Comparison of ENCODE assay signal across 1 cellular context in genomic region chr15:48810414-48811324, GRCh38.
A peak's percentile ranks its signal among the peaks of the same experiment; 100 is the strongest.
TF ChIP-seq lines count a peak whose summit lies in the region.

CEP152 (minus strand) TSS chr15:48811069; CDS start chr15:48805649, 5,420 bp downstream.

TF ChIP-seq in K562, 482 proteins besides CTCF, POLR2A, EP300 and RAD21 (continued from another document):
- TF ChIP-seq ZBTB2 (IDR thresholded peaks at IDR 0.05) (peak; percentile 47; the same call in 1 of the 2 replicates), BHLHE40 (IDR thresholded peaks at IDR 0.05; ENCODE audit: low read length) (0 out of 2 replicates have a peak, but pooled peaks have one; percentile 11), E2F8 (IDR thresholded peaks at IDR 0.05; ENCODE audit: low read depth, partially characterized antibody) (peak; percentile 97), E2F6 (IDR thresholded peaks at IDR 0.05; ENCODE audit: borderline replicate concordance in 1 of 2, extremely low read depth in 1 of 2, insufficient read depth in 1 of 2, insufficient read length in 1 of 2, low read depth in 1 of 2, low read length in 1 of 2, poor library complexity in 1 of 2, severe bottlenecking in 1 of 2) (peak; percentile 68 to 88), SMARCC2 (IDR thresholded peaks at IDR 0.05; ENCODE audit: low read depth) (no peak), NFATC3 (IDR thresholded peaks at IDR 0.05) (no peak), ZBTB40 (IDR thresholded peaks at IDR 0.05) (0 out of 2 replicates have a peak, but pooled peaks have one; percentile 41), ZBTB40 (CRISPR knock-in tag; IDR thresholded peaks at IDR 0.05) (no peak), HDAC8 (tag; IDR thresholded peaks at IDR 0.05) (no peak), DLX4 (CRISPR knock-in tag; IDR thresholded peaks at IDR 0.05) (no peak), SOX6 (IDR thresholded peaks at IDR 0.05) (peak; percentile 24; the same call in 1 of the 2 replicates), PBX2 (CRISPR knock-in tag; IDR thresholded peaks at IDR 0.05; ENCODE audit: low read depth) (peak; percentile 60; the same call in 1 of the 2 replicates), PBX2 (tag; conservative IDR thresholded peaks at IDR 0.05; ENCODE audit: low read depth) (peak; percentile 99), CREM (IDR thresholded peaks at IDR 0.05; ENCODE audit: low read depth) (peak; percentile 66), TBP (optimal IDR thresholded peaks at IDR 0.05; ENCODE audit: low read depth, low read length) (peak; percentile 90), USF1 (CRISPR knock-in tag; IDR thresholded peaks at IDR 0.05) (no peak), FOXA3 (CRISPR knock-in tag; conservative IDR thresholded peaks at IDR 0.05 in 1 of 2, IDR thresholded peaks at IDR 0.05 in 1 of 2) (0 out of 4 replicates have a peak, but pooled peaks of 1 of the 2 experiments have one; percentile 34), RBM25 (IDR thresholded peaks at IDR 0.05; ENCODE audit: low read depth, low read length, severe bottlenecking) (peak; percentile 90), CXXC5 (CRISPR knock-in tag; IDR thresholded peaks at IDR 0.05) (peak; percentile 88), CREB3L1 (IDR thresholded peaks at IDR 0.05; ENCODE audit: borderline replicate concordance, low read depth) (peak; percentile 60; the same call in 1 of the 2 replicates), EP400 (IDR thresholded peaks at IDR 0.05) (peak; percentile 77), PHF8 (IDR thresholded peaks at IDR 0.05; ENCODE audit: borderline replicate concordance, low read length) (peak; percentile 92), ATF6 (CRISPR knock-in tag; IDR thresholded peaks at IDR 0.05) (peak; percentile 63; the same call in 1 of the 2 replicates), MAZ (CRISPR knock-in tag; conservative IDR thresholded peaks at IDR 0.05 in 1 of 2, IDR thresholded peaks at IDR 0.05 in 1 of 2) (peak in 1 of 2 experiments; percentile 19; a peak in 1 of 4 replicates), ZFPM2 (CRISPR knock-in tag; IDR thresholded peaks at IDR 0.05) (no peak), FOXM1 (IDR thresholded peaks at IDR 0.05; ENCODE audit: low read depth) (peak; percentile 81), FOXM1 (CRISPR knock-in tag; IDR thresholded peaks at IDR 0.05; ENCODE audit: low read depth) (no peak)
